Comparison of ENCODE assay signal across 8 cellular contexts in the genomic region with DNA sequence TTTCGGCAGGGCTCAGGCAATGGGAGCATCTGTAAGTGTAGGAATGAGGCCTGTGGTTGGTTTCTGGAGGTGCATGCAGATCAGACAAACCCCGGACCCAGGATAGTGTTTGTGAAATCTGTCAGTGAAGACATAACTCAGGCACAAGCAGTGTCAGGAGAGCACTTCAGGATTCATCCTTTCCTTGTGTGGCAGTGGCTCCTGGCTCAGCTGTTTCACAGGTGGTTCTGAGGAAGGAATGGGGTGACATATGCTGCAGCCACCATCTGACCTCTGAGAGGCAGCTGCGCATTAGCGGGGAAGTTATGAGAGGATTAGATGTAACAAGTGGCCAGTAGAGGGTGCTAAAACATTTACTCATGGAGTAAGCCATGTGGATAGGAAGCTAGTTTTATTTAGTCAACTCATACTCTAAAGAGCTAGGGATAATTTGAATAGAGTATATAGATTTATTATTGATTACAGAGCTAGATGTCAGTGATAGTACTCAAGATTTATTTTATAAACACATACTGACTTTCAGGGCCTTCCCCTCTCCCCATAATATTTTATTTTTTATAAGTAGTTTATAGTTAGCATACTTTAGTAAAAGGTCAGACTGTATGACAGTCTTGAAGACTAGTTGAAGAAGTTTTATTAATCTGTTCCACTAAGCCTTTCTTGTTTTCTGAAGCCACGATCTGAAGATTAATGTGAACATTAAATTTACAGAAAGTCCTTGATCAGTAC. TPM values are rescaled to one million over a fixed set of nuclear protein-coding genes. Genes with fewer than 3 reads are reported as not detected.
DNase-seq lines count a peak whose midpoint lies in the region; ATAC-seq and TF ChIP-seq lines count a peak whose summit lies in the region.

No MANE protein-coding gene starts in this region.

- no peak overlapping the region for H3K27ac ChIP-seq in breast epithelium

- H3K4me1 ChIP-seq in breast epithelium, result no peaks in the 10 kb centered on the region

- no peaks in the 10 kb centered on the region for H3K27me3 ChIP-seq in breast epithelium

- H3K9me3 ChIP-seq in breast epithelium, result no peaks in the 10 kb centered on the region

- ATAC-seq in GM18517 (IDR thresholded peaks at IDR 0.05; ENCODE audit: unreplicated experiment) (peak; percentile 98), HG02943 (IDR thresholded peaks at IDR 0.05; ENCODE audit: low read depth, unreplicated experiment) (peak; percentile 86), SK-N-SH treated with all-trans-retinoic acid at 6 μM for 48 hours (peak; percentile 98)

- peak; percentile 75 for DNase-seq in AG20443 (ENCODE audit: low spot score)
- DNase-seq in NCI-H1436 treated with DMSO at 0.1 percent for 48 hours (lab: John Stamatoyannopoulos, UW), result peak; percentile 11
- DNase-seq in breast epithelium (ENCODE audit: low spot score in 2 of 2), result no peak
- DNase-seq in inferior parietal cortex (ENCODE audit: extremely low spot score), result peak; percentile 92
- DNase-seq in stimulated activated CD4-positive, alpha-beta T cell treated with anti-CD3 and anti-CD28 coated beads, Interleukin-1b, Interleukin-23, amount 100 ng/mL, for 48 hours, result peak; percentile 8

- H3K4me3 ChIP-seq in breast epithelium, result no peak overlapping the region

- TF ChIP-seq CTCF in breast epithelium (IDR thresholded peaks at IDR 0.05), result peak in 2 of 3 donors; percentile 27 to 46

- no peaks in the 10 kb centered on the region for H3K36me3 ChIP-seq in breast epithelium

- no peak for TF ChIP-seq POLR2A in breast epithelium (IDR thresholded peaks at IDR 0.05)

- intact Hi-C loops in breast epithelium (cut with DNase I; ENCODE audit: low total_unique reads), result no loop called here

TF ChIP-seq in SK-N-SH treated with all-trans-retinoic acid at 6 μM for 48 hours, 23 proteins besides CTCF, POLR2A, EP300 and RAD21:
- no peak for TF ChIP-seq ZNF565 (CRISPR knock-in tag; conservative IDR thresholded peaks at IDR 0.05; ENCODE audit: low read depth)
- no peak for TF ChIP-seq BACH2 (CRISPR knock-in tag; IDR thresholded peaks at IDR 0.05; ENCODE audit: borderline replicate concordance)
- TF ChIP-seq ZFP30 (CRISPR knock-in tag; IDR thresholded peaks at IDR 0.05), result no peak
- no peak for TF ChIP-seq SNAI2 (CRISPR knock-in tag; IDR thresholded peaks at IDR 0.05)
- TF ChIP-seq, protein P1, sequence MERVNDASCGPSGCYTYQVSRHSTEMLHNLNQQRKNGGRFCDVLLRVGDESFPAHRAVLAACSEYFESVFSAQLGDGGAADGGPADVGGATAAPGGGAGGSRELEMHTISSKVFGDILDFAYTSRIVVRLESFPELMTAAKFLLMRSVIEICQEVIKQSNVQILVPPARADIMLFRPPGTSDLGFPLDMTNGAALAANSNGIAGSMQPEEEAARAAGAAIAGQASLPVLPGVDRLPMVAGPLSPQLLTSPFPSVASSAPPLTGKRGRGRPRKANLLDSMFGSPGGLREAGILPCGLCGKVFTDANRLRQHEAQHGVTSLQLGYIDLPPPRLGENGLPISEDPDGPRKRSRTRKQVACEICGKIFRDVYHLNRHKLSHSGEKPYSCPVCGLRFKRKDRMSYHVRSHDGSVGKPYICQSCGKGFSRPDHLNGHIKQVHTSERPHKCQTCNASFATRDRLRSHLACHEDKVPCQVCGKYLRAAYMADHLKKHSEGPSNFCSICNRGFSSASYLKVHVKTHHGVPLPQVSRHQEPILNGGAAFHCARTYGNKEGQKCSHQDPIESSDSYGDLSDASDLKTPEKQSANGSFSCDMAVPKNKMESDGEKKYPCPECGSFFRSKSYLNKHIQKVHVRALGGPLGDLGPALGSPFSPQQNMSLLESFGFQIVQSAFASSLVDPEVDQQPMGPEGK (CRISPR knock-in tag; IDR thresholded peaks at IDR 0.05; ENCODE audit: borderline replicate concordance), result no peak
- no peak for TF ChIP-seq ZFP3 (CRISPR knock-in tag; IDR thresholded peaks at IDR 0.05)
- no peak for TF ChIP-seq ESRRG (CRISPR knock-in tag; IDR thresholded peaks at IDR 0.05)
- TF ChIP-seq, protein P2, sequence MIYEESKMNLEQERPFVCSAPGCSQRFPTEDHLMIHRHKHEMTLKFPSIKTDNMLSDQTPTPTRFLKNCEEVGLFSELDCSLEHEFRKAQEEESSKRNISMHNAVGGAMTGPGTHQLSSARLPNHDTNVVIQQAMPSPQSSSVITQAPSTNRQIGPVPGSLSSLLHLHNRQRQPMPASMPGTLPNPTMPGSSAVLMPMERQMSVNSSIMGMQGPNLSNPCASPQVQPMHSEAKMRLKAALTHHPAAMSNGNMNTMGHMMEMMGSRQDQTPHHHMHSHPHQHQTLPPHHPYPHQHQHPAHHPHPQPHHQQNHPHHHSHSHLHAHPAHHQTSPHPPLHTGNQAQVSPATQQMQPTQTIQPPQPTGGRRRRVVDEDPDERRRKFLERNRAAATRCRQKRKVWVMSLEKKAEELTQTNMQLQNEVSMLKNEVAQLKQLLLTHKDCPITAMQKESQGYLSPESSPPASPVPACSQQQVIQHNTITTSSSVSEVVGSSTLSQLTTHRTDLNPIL (CRISPR knock-in tag; IDR thresholded peaks at IDR 0.05; ENCODE audit: low read depth), result no peak
- no peak for TF ChIP-seq ZNF70 (CRISPR knock-in tag; IDR thresholded peaks at IDR 0.05)
- no peak for TF ChIP-seq TOX (CRISPR knock-in tag; IDR thresholded peaks at IDR 0.05; ENCODE audit: borderline replicate concordance)
- TF ChIP-seq, protein P3, sequence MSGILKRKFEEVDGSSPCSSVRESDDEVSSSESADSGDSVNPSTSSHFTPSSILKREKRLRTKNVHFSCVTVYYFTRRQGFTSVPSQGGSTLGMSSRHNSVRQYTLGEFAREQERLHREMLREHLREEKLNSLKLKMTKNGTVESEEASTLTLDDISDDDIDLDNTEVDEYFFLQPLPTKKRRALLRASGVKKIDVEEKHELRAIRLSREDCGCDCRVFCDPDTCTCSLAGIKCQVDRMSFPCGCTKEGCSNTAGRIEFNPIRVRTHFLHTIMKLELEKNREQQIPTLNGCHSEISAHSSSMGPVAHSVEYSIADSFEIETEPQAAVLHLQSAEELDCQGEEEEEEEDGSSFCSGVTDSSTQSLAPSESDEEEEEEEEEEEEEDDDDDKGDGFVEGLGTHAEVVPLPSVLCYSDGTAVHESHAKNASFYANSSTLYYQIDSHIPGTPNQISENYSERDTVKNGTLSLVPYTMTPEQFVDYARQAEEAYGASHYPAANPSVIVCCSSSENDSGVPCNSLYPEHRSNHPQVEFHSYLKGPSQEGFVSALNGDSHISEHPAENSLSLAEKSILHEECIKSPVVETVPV (CRISPR knock-in tag; IDR thresholded peaks at IDR 0.05), result no peak
- no peak for TF ChIP-seq TCF4 (CRISPR knock-in tag; IDR thresholded peaks at IDR 0.05; ENCODE audit: borderline replicate concordance)
- TF ChIP-seq PPARA (CRISPR knock-in tag; IDR thresholded peaks at IDR 0.05; ENCODE audit: borderline replicate concordance), result no peak
- TF ChIP-seq, protein P4, sequence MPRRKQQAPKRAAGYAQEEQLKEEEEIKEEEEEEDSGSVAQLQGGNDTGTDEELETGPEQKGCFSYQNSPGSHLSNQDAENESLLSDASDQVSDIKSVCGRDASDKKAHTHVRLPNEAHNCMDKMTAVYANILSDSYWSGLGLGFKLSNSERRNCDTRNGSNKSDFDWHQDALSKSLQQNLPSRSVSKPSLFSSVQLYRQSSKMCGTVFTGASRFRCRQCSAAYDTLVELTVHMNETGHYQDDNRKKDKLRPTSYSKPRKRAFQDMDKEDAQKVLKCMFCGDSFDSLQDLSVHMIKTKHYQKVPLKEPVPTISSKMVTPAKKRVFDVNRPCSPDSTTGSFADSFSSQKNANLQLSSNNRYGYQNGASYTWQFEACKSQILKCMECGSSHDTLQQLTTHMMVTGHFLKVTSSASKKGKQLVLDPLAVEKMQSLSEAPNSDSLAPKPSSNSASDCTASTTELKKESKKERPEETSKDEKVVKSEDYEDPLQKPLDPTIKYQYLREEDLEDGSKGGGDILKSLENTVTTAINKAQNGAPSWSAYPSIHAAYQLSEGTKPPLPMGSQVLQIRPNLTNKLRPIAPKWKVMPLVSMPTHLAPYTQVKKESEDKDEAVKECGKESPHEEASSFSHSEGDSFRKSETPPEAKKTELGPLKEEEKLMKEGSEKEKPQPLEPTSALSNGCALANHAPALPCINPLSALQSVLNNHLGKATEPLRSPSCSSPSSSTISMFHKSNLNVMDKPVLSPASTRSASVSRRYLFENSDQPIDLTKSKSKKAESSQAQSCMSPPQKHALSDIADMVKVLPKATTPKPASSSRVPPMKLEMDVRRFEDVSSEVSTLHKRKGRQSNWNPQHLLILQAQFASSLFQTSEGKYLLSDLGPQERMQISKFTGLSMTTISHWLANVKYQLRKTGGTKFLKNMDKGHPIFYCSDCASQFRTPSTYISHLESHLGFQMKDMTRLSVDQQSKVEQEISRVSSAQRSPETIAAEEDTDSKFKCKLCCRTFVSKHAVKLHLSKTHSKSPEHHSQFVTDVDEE (CRISPR knock-in tag; IDR thresholded peaks at IDR 0.05), result no peak
- no peak for TF ChIP-seq GLIS3 (CRISPR knock-in tag; IDR thresholded peaks at IDR 0.05)
- TF ChIP-seq ARNTL (CRISPR knock-in tag; IDR thresholded peaks at IDR 0.05; ENCODE audit: borderline replicate concordance, low read depth), result no peak
- TF ChIP-seq CSDC2 (CRISPR knock-in tag; IDR thresholded peaks at IDR 0.05), result no peak
- no peak for TF ChIP-seq RARB (CRISPR knock-in tag; IDR thresholded peaks at IDR 0.05)
- no peak for TF ChIP-seq OSR1 (CRISPR knock-in tag; IDR thresholded peaks at IDR 0.05)

RNA-seq across cellular contexts. Expression of a gene that starts 28.4 kb away (rescaled TPM):
- 100 to 1,000 TPM in 1 of 3 donors, 10 to 100 TPM in 2; 30.2 to 137 (median 39.2) TPM for total RNA-seq in breast epithelium

Comparison
In these comparisons a context has a peak if more than half of its experiments do, and no peak if none do; other contexts are left out.
1. DNase-seq: peak in AG20443 (single experiment), NCI-H1436 treated with DMSO at 0.1 percent for 48 hours (single experiment), inferior parietal cortex (single experiment) and stimulated activated CD4-positive, alpha-beta T cell treated with anti-CD3 and anti-CD28 coated beads, Interleukin-1b, Interleukin-23, amount 100 ng/mL, for 48 hours (single experiment); none in breast epithelium (0 of 2).
2. Peak in every context shown above with its lines, with median percentiles within 50 percentile points of each other: ATAC-seq.